Comparison of ENCODE assay signal across 19 cellular contexts in the genomic region with DNA sequence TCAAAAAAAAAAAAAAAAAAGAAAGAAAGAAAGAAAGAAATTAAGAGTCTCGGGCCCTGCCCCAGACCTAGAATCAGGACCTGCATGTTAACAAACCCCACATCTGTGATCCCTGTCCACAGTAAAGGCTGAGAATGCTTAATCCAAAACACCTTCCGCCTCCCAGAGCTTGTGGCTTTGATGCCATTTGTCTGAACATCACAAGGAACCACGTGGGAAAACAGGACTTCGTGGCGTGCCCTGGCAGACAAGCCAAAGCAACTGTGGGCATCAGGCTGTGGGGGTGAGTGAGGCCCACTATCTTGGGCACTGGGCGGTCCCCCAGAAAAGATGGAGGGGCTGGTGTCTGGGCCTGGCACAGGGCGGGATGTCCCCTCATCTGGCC.
DNase-seq lines count a peak whose midpoint lies in the region; ATAC-seq and TF ChIP-seq lines count a peak whose summit lies in the region.
"Had no signal": no experiment of that assay in that cellular context is flagged by ENCODE, and none has a peak within 500 bp of the region (broad histone marks: within the 10 kb centered on the region; RNA-seq: fewer than 3 reads in every experiment).

No MANE protein-coding gene starts in this region.

- no peak for TF ChIP-seq EP300 in SK-N-SH (IDR thresholded peaks at IDR 0.05; ENCODE audit: borderline replicate concordance in 1 of 2, low read depth in 1 of 2, low read length in 1 of 2)

- CTCF ChIA-PET in SK-N-SH (lab: Yijun Ruan, JAX): interaction anchor here (1.0 to 7.3 kb wide), 11 partner anchors 10 to 330 kb away, joined by 3 to 67 read pairs (median 5); no protein-coding TSS in a partner anchor

- H4K20me1 ChIP-seq in SK-N-SH (ENCODE audit: insufficient read depth) (peaks cover 15% of the 10 kb centered on the region; the same call in 1 of the 2 replicates), osteoblast (ENCODE audit: insufficient read depth, low read length) (peaks cover 38% of the 10 kb centered on the region)

- DNase-seq in SK-N-SH (no peak), dorsolateral prefrontal cortex (no peak), osteoblast (ENCODE audit: insufficient read length, low spot score, missing footprints) (no peak), upper lobe of right lung (no peak), EL (no peak), islet precursor cell (no peak)
- DNase-seq in stimulated activated CD4-positive, alpha-beta T cell treated with anti-CD3 and anti-CD28 coated beads, Interleukin-2, amount 100 ng/mL, for 24 hours: no peak
- DNase-seq: 8988T; activated CD4-positive, alpha-beta memory T cell treated with anti-CD3 and anti-CD28 coated beads, Interleukin-2, amount 10 ng/mL, durations not matched to agents 7 days and 5 days; activated T-cell treated with anti-CD3 and anti-CD28 coated beads, Interleukin-2, amount 50 U/mL, for 4 hours; effector memory CD8-positive, alpha-beta T cell; foreskin keratinocyte; NCI-H1048; NCI-H526 treated with DMSO at 0.1 percent for 48 hours; stimulated activated CD4-positive, alpha-beta T cell treated with anti-CD3 and anti-CD28 coated beads, Interleukin-1b, Interleukin-23, amount 100 ng/mL, for 48 hours had no signal

- H3K4me3 ChIP-seq in SK-N-SH (ENCODE audit: low read depth in 2 of 2, low read length in 1 of 2) (no peak overlapping the region), dorsolateral prefrontal cortex (peak overlapping the region in 5 of 59 donors; percentile 31 to 60 (median 48)), osteoblast (ENCODE audit: insufficient read depth, low read length) (peak overlapping the region; percentile 63), upper lobe of right lung (no peak overlapping the region)
- H3K4me3 ChIP-seq: lung had no signal

- H3K9ac ChIP-seq in SK-N-SH: no peak overlapping the region

- 73% methylated on average over 5 of the region's 7 CpGs for WGBS in SK-N-SH (ENCODE audit: low lambda C conversion rate)

- POLR2A ChIA-PET in SK-N-SH (lab: Yijun Ruan, JAX): interaction anchor here (1.2 kb wide), 1 partner anchor 16 kb away, joined by 3 read pairs; no protein-coding TSS in a partner anchor

- no peak for TF ChIP-seq RAD21 in SK-N-SH (IDR thresholded peaks at IDR 0.05; ENCODE audit: low read length)

- H3K27ac ChIP-seq in SK-N-SH (ENCODE audit: low read depth in 2 of 2, low read length in 1 of 2): peak overlapping the region in 1 of 2 experiments; percentile 92; a peak in 2 of 4 replicates
- H3K27ac ChIP-seq in dorsolateral prefrontal cortex: peak overlapping the region; percentile 61 to 97 (median 93)
- peak overlapping the region; percentile 56 for H3K27ac ChIP-seq in osteoblast (ENCODE audit: low read depth, low read length)
- H3K27ac ChIP-seq in upper lobe of right lung: peak overlapping the region; percentile 36
- H3K27ac ChIP-seq: foreskin keratinocyte had no signal

- no peaks in the 10 kb centered on the region for H3K36me3 ChIP-seq in SK-N-SH (replicated peaks in 1 of 2; ENCODE audit: control insufficient read depth in 1 of 2, insufficient read depth in 2 of 2, low read length in 1 of 2)
- H3K36me3 ChIP-seq in osteoblast (ENCODE audit: insufficient read depth, low read length): no peaks in the 10 kb centered on the region
- H3K36me3 ChIP-seq in upper lobe of right lung: no peaks in the 10 kb centered on the region

- H3K4me2 ChIP-seq in SK-N-SH (peak overlapping the region; percentile 50; the same call in 1 of the 2 replicates), osteoblast (ENCODE audit: insufficient read depth, low read length) (peak overlapping the region; percentile 85)

- H2AFZ ChIP-seq in SK-N-SH (ENCODE audit: low read depth): no peak overlapping the region
- peak overlapping the region; percentile 29 for H2AFZ ChIP-seq in osteoblast (ENCODE audit: low read length)

- ATAC-seq in SK-N-SH treated with all-trans-retinoic acid at 6 μM for 48 hours (no peak; the same call in 2 of the 3 replicates), upper lobe of right lung (no peak)
- ATAC-seq: activated T-cell treated with anti-CD3 and anti-CD28 coated beads, Interleukin-2, amount 50 U/mL, for 4 hours; effector memory CD8-positive, alpha-beta T cell; foreskin keratinocyte; natural killer cell treated with Interleukin-12 subunit alpha and Interleukin-12 subunit beta and Interleukin-15 and Interleukin-18, amount 100 ng/mL, for 72 hours; Panc1 had no signal

- intact Hi-C loops in dorsolateral prefrontal cortex (cut with DNase I) (loop anchor here (1.0 to 2.0 kb wide), 2 partner anchors 25 kb away; no protein-coding TSS in a partner anchor), upper lobe of right lung (cut with DNase I) (no loop called here)

- TF ChIP-seq CTCF in SK-N-SH (IDR thresholded peaks at IDR 0.05) (no peak), dorsolateral prefrontal cortex (IDR thresholded peaks at IDR 0.05 in 54 of 56, conservative IDR thresholded peaks at IDR 0.05 in 2 of 56; ENCODE audit: low read depth in 1 of 56, partially characterized antibody in 56 of 56) (peak in 1 of 56 donors; percentile 12), osteoblast (IDR thresholded peaks at IDR 0.05; ENCODE audit: extremely low read depth, low read depth, low read length) (no peak), upper lobe of right lung (IDR thresholded peaks at IDR 0.05) (no peak)

- peaks cover 6% of the 10 kb centered on the region for H3F3A ChIP-seq in SK-N-SH (replicated peaks; ENCODE audit: insufficient read depth)

- H3K79me2 ChIP-seq in SK-N-SH (ENCODE audit: insufficient read depth): no peaks in the 10 kb centered on the region
- H3K79me2 ChIP-seq in osteoblast (ENCODE audit: insufficient read depth, low read length): no peaks in the 10 kb centered on the region

- H3K9me3 ChIP-seq in SK-N-SH (no peaks in the 10 kb centered on the region), osteoblast (ENCODE audit: low read depth, low read length) (no peaks in the 10 kb centered on the region), upper lobe of right lung (no peaks in the 10 kb centered on the region)

- H3K9me2 ChIP-seq in SK-N-SH: no peaks in the 10 kb centered on the region

- no peaks in the 10 kb centered on the region for H3K27me3 ChIP-seq in SK-N-SH (ENCODE audit: insufficient read depth)
- H3K27me3 ChIP-seq in dorsolateral prefrontal cortex: no peaks in the 10 kb centered on the region
- no peaks in the 10 kb centered on the region for H3K27me3 ChIP-seq in osteoblast (ENCODE audit: insufficient read depth, low read length)
- no peaks in the 10 kb centered on the region for H3K27me3 ChIP-seq in upper lobe of right lung

- H3K4me1 ChIP-seq in SK-N-SH (ENCODE audit: control insufficient read depth in 1 of 2, insufficient read depth in 2 of 2, low read depth in 1 of 2, low read length in 1 of 2): peaks cover 10 to 71% of the 10 kb centered on the region in 2 experiments; a peak in 3 of 4 replicates
- peaks cover 20% of the 10 kb centered on the region for H3K4me1 ChIP-seq in osteoblast (ENCODE audit: insufficient read depth, low read length)
- peaks cover 8% of the 10 kb centered on the region for H3K4me1 ChIP-seq in upper lobe of right lung
- H3K4me1 ChIP-seq: foreskin keratinocyte had no signal

TF ChIP-seq in SK-N-SH, 30 proteins besides CTCF, POLR2A, EP300 and RAD21 (continues in another document):
- TF ChIP-seq ELF1 (IDR thresholded peaks at IDR 0.05): no peak
- TF ChIP-seq, protein P1, sequence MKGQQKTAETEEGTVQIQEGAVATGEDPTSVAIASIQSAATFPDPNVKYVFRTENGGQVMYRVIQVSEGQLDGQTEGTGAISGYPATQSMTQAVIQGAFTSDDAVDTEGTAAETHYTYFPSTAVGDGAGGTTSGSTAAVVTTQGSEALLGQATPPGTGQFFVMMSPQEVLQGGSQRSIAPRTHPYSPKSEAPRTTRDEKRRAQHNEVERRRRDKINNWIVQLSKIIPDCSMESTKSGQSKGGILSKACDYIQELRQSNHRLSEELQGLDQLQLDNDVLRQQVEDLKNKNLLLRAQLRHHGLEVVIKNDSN (IDR thresholded peaks at IDR 0.05; ENCODE audit: borderline replicate concordance, low read depth): no peak
- TF ChIP-seq EZH2phosphoT487 (IDR thresholded peaks at IDR 0.05; ENCODE audit: borderline replicate concordance, low read depth): no peak
- no peak for TF ChIP-seq FOXJ3 (CRISPR knock-in tag; IDR thresholded peaks at IDR 0.05)
- no peak for TF ChIP-seq FOXM1 (IDR thresholded peaks at IDR 0.05; ENCODE audit: low read depth)
- TF ChIP-seq MXI1 (IDR thresholded peaks at IDR 0.05; ENCODE audit: low read depth, low read length): no peak; the same call in 1 of the 2 replicates
- TF ChIP-seq GATA2 (CRISPR knock-in tag; IDR thresholded peaks at IDR 0.05): no peak

TF ChIP-seq in SK-N-SH treated with all-trans-retinoic acid at 6 μM for 48 hours, 23 proteins besides CTCF, POLR2A, EP300 and RAD21 (continues in another document):
- TF ChIP-seq, protein P2, sequence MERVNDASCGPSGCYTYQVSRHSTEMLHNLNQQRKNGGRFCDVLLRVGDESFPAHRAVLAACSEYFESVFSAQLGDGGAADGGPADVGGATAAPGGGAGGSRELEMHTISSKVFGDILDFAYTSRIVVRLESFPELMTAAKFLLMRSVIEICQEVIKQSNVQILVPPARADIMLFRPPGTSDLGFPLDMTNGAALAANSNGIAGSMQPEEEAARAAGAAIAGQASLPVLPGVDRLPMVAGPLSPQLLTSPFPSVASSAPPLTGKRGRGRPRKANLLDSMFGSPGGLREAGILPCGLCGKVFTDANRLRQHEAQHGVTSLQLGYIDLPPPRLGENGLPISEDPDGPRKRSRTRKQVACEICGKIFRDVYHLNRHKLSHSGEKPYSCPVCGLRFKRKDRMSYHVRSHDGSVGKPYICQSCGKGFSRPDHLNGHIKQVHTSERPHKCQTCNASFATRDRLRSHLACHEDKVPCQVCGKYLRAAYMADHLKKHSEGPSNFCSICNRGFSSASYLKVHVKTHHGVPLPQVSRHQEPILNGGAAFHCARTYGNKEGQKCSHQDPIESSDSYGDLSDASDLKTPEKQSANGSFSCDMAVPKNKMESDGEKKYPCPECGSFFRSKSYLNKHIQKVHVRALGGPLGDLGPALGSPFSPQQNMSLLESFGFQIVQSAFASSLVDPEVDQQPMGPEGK (CRISPR knock-in tag; IDR thresholded peaks at IDR 0.05; ENCODE audit: borderline replicate concordance): no peak
- TF ChIP-seq OSR1 (CRISPR knock-in tag; IDR thresholded peaks at IDR 0.05) (no peak), ZNF8 (CRISPR knock-in tag; IDR thresholded peaks at IDR 0.05) (no peak), ZFP30 (CRISPR knock-in tag; IDR thresholded peaks at IDR 0.05) (no peak), ZC3H10 (CRISPR knock-in tag; IDR thresholded peaks at IDR 0.05) (no peak)
- TF ChIP-seq, protein P3, sequence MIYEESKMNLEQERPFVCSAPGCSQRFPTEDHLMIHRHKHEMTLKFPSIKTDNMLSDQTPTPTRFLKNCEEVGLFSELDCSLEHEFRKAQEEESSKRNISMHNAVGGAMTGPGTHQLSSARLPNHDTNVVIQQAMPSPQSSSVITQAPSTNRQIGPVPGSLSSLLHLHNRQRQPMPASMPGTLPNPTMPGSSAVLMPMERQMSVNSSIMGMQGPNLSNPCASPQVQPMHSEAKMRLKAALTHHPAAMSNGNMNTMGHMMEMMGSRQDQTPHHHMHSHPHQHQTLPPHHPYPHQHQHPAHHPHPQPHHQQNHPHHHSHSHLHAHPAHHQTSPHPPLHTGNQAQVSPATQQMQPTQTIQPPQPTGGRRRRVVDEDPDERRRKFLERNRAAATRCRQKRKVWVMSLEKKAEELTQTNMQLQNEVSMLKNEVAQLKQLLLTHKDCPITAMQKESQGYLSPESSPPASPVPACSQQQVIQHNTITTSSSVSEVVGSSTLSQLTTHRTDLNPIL (CRISPR knock-in tag; IDR thresholded peaks at IDR 0.05; ENCODE audit: low read depth): no peak
